ENCODE assay signal across 19 cellular contexts in genomic region chr11:8317164-8317563, GRCh38. TPM values are rescaled to one million over a fixed set of nuclear protein-coding genes. Genes with fewer than 3 reads are reported as not detected.
"Had no signal": no experiment of that assay in that cellular context is flagged by ENCODE, and none has a peak within 500 bp of the region (broad histone marks: within the 10 kb centered on the region; RNA-seq: fewer than 3 reads in every experiment).

No MANE protein-coding gene starts in this region.

- H3K4me1 ChIP-seq: ascending aorta, colonic mucosa had no signal

- DNase-seq: activated CD4-positive, alpha-beta T cell treated with anti-CD3 and anti-CD28 coated beads for 36 hours; activated CD8-positive, alpha-beta memory T cell treated with anti-CD3 and anti-CD28 coated beads, Interleukin-2, amount 50 U/mL, for 4 hours; activated CD8-positive, alpha-beta T cell treated with anti-CD3 and anti-CD28 coated beads for 36 hours; activated gamma-delta T cell treated with Interleukin-2 at 50 U/mL for 16 hours; activated T-cell treated with anti-CD3 and anti-CD28 coated beads, Interleukin-2, amount 50 U/mL, for 72 hours; colonic mucosa; effector CD8-positive, alpha-beta T cell; hippocampal formation; stimulated activated CD4-positive, alpha-beta T cell treated with anti-CD3 and anti-CD28 coated beads, Interleukin-4, amount 100 ng/mL, for 4 hours; stimulated activated naive CD8-positive, alpha-beta T cell treated with anti-CD3 and anti-CD28 coated beads, Interleukin-15, amount 100 ng/mL, for 72 hours; WERI-Rb-1 had no signal

- H3K36me3 ChIP-seq: ascending aorta, colonic mucosa, neural progenitor cell, ovary, thoracic aorta, WERI-Rb-1 had no signal

- H3K4me3 ChIP-seq: ascending aorta, colonic mucosa, neural progenitor cell, ovary, thoracic aorta had no signal

- H3K9me3 ChIP-seq: ascending aorta, colonic mucosa, ovary, thoracic aorta had no signal

- H2AFZ ChIP-seq: neural progenitor cell had no signal

- ATAC-seq: activated CD4-positive, alpha-beta T cell treated with anti-CD3 and anti-CD28 coated beads for 36 hours; activated CD8-positive, alpha-beta T cell treated with anti-CD3 and anti-CD28 coated beads for 36 hours; activated T-cell treated with anti-CD3 and anti-CD28 coated beads, Interleukin-2, amount 50 U/mL, for 72 hours; stimulated activated naive CD8-positive, alpha-beta T cell treated with anti-CD3 and anti-CD28 coated beads, Interleukin-15, amount 100 ng/mL, for 72 hours had no signal

- H3K4me2 ChIP-seq: neural progenitor cell had no signal

- H3K27me3 ChIP-seq: ascending aorta, colonic mucosa, ovary had no signal

- H3K9ac ChIP-seq: neural progenitor cell had no signal

- H3K27ac ChIP-seq: ascending aorta, colonic mucosa, neural progenitor cell, ovary, thoracic aorta, WERI-Rb-1 had no signal

RNA-seq across cellular contexts. Expression of gene LMO1, which starts 53.5 kb away (rescaled TPM):
- total RNA-seq: activated CD4-positive, alpha-beta T cell treated with anti-CD3 and anti-CD28 coated beads for 36 hours; activated CD8-positive, alpha-beta T cell treated with anti-CD3 and anti-CD28 coated beads for 36 hours; ascending aorta; colonic mucosa; liver; mesenteric fat pad; skeletal muscle tissue; thoracic aorta; urinary bladder had no signal
